9 cellular contexts compared by ENCODE assay signal in the genomic region with DNA sequence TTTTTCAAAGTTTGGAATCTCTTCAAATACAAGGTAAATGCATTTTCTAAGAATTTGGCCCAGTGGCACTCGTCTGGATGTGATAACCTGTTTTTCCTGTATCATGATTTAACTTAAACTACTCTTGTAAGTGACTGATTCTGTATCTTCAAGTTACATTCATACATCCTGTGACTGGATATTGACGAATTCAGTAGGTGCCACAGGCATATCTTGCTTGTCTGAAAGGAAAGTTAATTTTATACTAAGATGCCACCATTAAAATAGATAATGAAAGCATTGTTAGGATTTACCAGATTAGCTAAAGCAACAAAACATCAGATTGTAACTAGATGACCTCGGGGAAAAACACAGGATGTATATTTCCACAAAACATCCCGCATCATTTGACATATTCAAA.
DNase-seq lines count a peak whose midpoint lies in the region; ATAC-seq and TF ChIP-seq lines count a peak whose summit lies in the region.
"Had no signal": no experiment of that assay in that cellular context is flagged by ENCODE, and none has a peak within 500 bp of the region (broad histone marks: within the 10 kb centered on the region; RNA-seq: fewer than 3 reads in every experiment).

No MANE protein-coding gene starts in this region.

- peaks cover 60% of the 10 kb centered on the region for H3K4me1 ChIP-seq in HUES64 (ENCODE audit: insufficient read depth, low read length)
- peaks cover 0 to 20% (median 7%) of the 10 kb centered on the region in 4 donors for H3K4me1 ChIP-seq in stomach

- no peak overlapping the region for H3K9ac ChIP-seq in HUES64 (ENCODE audit: low read depth, low read length)

- WGBS in HUES64, result 76% methylated on average over 4 of the region's 4 CpGs
- 73 to 85% (median 79%) methylated on average over 4 of the region's 4 CpGs for WGBS in stomach, 5 donors

- no peak for TF ChIP-seq POLR2A in stomach (IDR thresholded peaks at IDR 0.05)

- H3K9me3 ChIP-seq in HUES64 (ENCODE audit: insufficient read depth, low read depth, low read length) (no peaks in the 10 kb centered on the region), stomach (no peaks in the 10 kb centered on the region)
- H3K9me3 ChIP-seq: right atrium auricular region had no signal

- no peaks in the 10 kb centered on the region for H3K27me3 ChIP-seq in HUES64 (ENCODE audit: insufficient read depth, low read length)
- no peaks in the 10 kb centered on the region for H3K27me3 ChIP-seq in stomach
- H3K27me3 ChIP-seq: right atrium auricular region had no signal

- no peak for DNase-seq in activated T-cell treated with anti-CD3 and anti-CD28 coated beads, Interleukin-2, amount 50 U/mL, for 1 hour
- DNase-seq in NOMO-1 treated with dmso at 0.1 percent for 144 hours (lab: John Stamatoyannopoulos, UW; ENCODE audit: unreplicated experiment), result no peak
- no peak for DNase-seq in stomach
- no peak for DNase-seq in left ventricle myocardium superior

- TF ChIP-seq EP300 in stomach (IDR thresholded peaks at IDR 0.05), result no peak

- no peak for TF ChIP-seq CTCF in stomach (IDR thresholded peaks at IDR 0.05)

- H3K36me3 ChIP-seq in HUES64 (ENCODE audit: insufficient read depth, low read length), result no peaks in the 10 kb centered on the region
- no peaks in the 10 kb centered on the region for H3K36me3 ChIP-seq in stomach
- H3K36me3 ChIP-seq: right atrium auricular region had no signal

- ATAC-seq in GM19351 (IDR thresholded peaks at IDR 0.05; ENCODE audit: unreplicated experiment), result peak; percentile 12
- peak; percentile 16 for ATAC-seq in HG02852 (IDR thresholded peaks at IDR 0.05; ENCODE audit: unreplicated experiment)
- ATAC-seq in left ventricle myocardium superior, result no peak
- ATAC-seq: HCT116 had no signal

- H3K27ac ChIP-seq in HUES64 (ENCODE audit: low read depth, low read length) (peak overlapping the region; percentile 71; the same call in 1 of the 2 replicates), stomach (no peak overlapping the region)

- no peak overlapping the region for H3K4me3 ChIP-seq in HUES64 (ENCODE audit: low read length)
- H3K4me3 ChIP-seq in stomach, result no peak overlapping the region
- H3K4me3 ChIP-seq: right atrium auricular region had no signal

- intact Hi-C loops in stomach (cut with DNase I; ENCODE audit: low total_unique reads) (no loop called here), left ventricle myocardium superior (cut with micrococcal nuclease) (no loop called here)
